ENCODE assay signal across 1 cellular context in the genomic region with DNA sequence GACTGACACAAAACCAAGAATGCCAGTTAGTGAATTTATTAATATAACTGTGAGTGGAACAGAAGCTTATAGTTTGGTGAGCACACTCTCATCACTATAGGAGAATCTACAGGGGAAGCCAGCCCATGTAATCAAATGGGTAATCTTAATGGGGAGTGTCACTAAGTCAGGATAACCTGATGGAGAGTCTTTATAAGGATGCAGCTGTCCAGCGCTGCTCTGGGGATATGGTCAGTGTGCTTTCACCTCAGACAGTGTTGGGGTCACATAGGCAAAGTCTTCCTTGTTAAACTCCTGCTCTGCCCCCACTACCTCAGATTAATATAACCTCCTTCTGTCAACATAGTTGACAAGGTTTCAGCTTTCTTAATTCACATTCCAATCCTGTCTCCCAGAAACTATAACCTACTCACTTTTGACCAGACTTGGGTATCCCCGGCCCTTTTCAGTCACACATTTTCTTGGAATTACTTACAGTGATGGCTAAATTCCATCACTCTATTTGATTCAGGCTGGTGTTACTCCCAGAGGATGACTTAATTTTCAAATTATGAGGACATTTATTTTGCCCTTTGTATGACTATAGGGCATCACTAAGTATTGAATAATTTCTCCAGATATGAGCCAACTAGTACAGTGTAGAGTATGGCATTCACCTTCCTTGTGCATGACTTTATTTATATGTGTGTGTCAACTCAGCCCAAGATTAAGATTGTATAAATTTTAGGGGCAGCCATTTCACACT.
TF ChIP-seq lines count a peak whose summit lies in the region.

No MANE protein-coding gene starts in this region.

TF ChIP-seq in SK-N-SH, 30 proteins besides CTCF, POLR2A, EP300 and RAD21 (continued from another document):
- TF ChIP-seq, protein P1, sequence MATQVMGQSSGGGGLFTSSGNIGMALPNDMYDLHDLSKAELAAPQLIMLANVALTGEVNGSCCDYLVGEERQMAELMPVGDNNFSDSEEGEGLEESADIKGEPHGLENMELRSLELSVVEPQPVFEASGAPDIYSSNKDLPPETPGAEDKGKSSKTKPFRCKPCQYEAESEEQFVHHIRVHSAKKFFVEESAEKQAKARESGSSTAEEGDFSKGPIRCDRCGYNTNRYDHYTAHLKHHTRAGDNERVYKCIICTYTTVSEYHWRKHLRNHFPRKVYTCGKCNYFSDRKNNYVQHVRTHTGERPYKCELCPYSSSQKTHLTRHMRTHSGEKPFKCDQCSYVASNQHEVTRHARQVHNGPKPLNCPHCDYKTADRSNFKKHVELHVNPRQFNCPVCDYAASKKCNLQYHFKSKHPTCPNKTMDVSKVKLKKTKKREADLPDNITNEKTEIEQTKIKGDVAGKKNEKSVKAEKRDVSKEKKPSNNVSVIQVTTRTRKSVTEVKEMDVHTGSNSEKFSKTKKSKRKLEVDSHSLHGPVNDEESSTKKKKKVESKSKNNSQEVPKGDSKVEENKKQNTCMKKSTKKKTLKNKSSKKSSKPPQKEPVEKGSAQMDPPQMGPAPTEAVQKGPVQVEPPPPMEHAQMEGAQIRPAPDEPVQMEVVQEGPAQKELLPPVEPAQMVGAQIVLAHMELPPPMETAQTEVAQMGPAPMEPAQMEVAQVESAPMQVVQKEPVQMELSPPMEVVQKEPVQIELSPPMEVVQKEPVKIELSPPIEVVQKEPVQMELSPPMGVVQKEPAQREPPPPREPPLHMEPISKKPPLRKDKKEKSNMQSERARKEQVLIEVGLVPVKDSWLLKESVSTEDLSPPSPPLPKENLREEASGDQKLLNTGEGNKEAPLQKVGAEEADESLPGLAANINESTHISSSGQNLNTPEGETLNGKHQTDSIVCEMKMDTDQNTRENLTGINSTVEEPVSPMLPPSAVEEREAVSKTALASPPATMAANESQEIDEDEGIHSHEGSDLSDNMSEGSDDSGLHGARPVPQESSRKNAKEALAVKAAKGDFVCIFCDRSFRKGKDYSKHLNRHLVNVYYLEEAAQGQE (IDR thresholded peaks at IDR 0.05; ENCODE audit: low read depth, low read length) = peak; percentile 77; the same call in 1 of the 2 replicates
TF ChIP-seq in SK-N-SH: peak in this region for 1.
